ENCODE assay signal across 12 cellular contexts in the genomic region with DNA sequence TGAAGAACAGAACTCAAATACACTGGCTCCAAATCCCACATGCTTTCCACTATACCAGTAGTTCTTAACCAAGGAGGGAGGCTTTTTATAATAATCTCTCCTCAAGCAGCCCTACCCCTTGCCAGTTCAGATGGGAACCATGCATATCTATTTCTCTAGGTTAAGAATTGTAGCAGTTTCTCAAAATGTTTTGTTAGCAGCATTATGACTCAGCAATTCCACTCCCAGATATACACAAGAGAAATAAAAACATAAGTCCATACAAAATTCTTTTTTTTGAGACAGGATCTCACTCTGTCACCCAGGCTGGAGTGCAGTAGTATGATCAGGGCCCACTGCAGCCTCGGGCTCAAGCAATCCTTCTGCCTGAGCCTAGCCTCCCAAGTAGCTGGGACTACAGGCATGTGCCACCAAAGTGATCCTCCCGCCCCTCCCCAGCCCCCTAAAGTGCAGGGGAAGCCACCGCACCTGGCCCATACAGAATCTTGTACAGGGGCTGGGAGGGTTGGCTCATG. TPM values are rescaled to one million over a fixed set of nuclear protein-coding genes. Genes with fewer than 3 reads are reported as not detected.
DNase-seq lines count a peak whose midpoint lies in the region; ATAC-seq and TF ChIP-seq lines count a peak whose summit lies in the region.
"Had no signal": no experiment of that assay in that cellular context is flagged by ENCODE, and none has a peak within 500 bp of the region (broad histone marks: within the 10 kb centered on the region; RNA-seq: fewer than 3 reads in every experiment).

No MANE protein-coding gene starts in this region.

- H3K9me3 Mint-ChIP-seq in osteocyte (ENCODE audit: unreplicated experiment), result no peaks in the 10 kb centered on the region
- no peaks in the 10 kb centered on the region for H3K9me3 Mint-ChIP-seq in T-cell
- H3K9me3 Mint-ChIP-seq: stimulated activated naive CD8-positive, alpha-beta T cell treated with anti-CD3 and anti-CD28 coated beads, Interleukin-15, amount 100 ng/mL, for 72 hours had no signal

- TF ChIP-seq CTCF in C4-2B (conservative IDR thresholded peaks at IDR 0.05) (no peak), coronary artery (IDR thresholded peaks at IDR 0.05) (no peak), osteocyte (IDR thresholded peaks at IDR 0.05) (no peak), GM20000 (IDR thresholded peaks at IDR 0.05; ENCODE audit: extremely low read depth, missing control alignments) (no peak)

- H3K36me3 Mint-ChIP-seq in osteocyte (ENCODE audit: unreplicated experiment) (peaks cover 32% of the 10 kb centered on the region), T-cell (peaks cover 38% of the 10 kb centered on the region)

- H3K4me1 Mint-ChIP-seq in osteocyte (ENCODE audit: unreplicated experiment), result peaks cover 65% of the 10 kb centered on the region
- H3K4me1 Mint-ChIP-seq in T-cell, result peaks cover 56 to 74% (median 70%) of the 10 kb centered on the region in 3 donors

- H3K4me3 ChIP-seq in coronary artery, result no peak overlapping the region

- ATAC-seq in T-cell (replicated peaks in 1 of 4), result no peak
- ATAC-seq in GM19035 (IDR thresholded peaks at IDR 0.05; ENCODE audit: unreplicated experiment), result no peak
- ATAC-seq: stimulated activated naive CD8-positive, alpha-beta T cell treated with anti-CD3 and anti-CD28 coated beads, Interleukin-15, amount 100 ng/mL, for 72 hours had no signal

- H3K27me3 Mint-ChIP-seq in osteocyte (ENCODE audit: unreplicated experiment) (no peaks in the 10 kb centered on the region), T-cell (no peaks in the 10 kb centered on the region)
- H3K27me3 Mint-ChIP-seq: activated naive CD8-positive, alpha-beta T cell; stimulated activated naive CD8-positive, alpha-beta T cell treated with anti-CD3 and anti-CD28 coated beads, Interleukin-15, amount 100 ng/mL, for 72 hours had no signal

- peak overlapping the region; percentile 88 for H3K27ac Mint-ChIP-seq in osteocyte (ENCODE audit: unreplicated experiment)
- H3K27ac Mint-ChIP-seq in T-cell, result no peak overlapping the region
- H3K27ac Mint-ChIP-seq: activated naive CD8-positive, alpha-beta T cell had no signal

- H3K4me3 Mint-ChIP-seq in osteocyte (ENCODE audit: unreplicated experiment), result peak overlapping the region; percentile 1
- no peak overlapping the region for H3K4me3 Mint-ChIP-seq in T-cell
- H3K4me3 Mint-ChIP-seq: activated naive CD8-positive, alpha-beta T cell; stimulated activated naive CD8-positive, alpha-beta T cell treated with anti-CD3 and anti-CD28 coated beads, Interleukin-15, amount 100 ng/mL, for 72 hours had no signal

- POLR2A ChIA-PET in T-cell (lab: Charles Lee), result no interaction called here

- CTCF ChIA-PET in T-cell (lab: Charles Lee), result interaction anchor here in 1 of 2 donors (0.6 kb wide), 1 partner anchor 1625 kb away, joined by 3 read pairs; no protein-coding TSS in a partner anchor

- H3K27ac ChIP-seq in C4-2B, result peak overlapping the region; percentile 29; the same call in 1 of the 2 replicates
- H3K27ac ChIP-seq in coronary artery, result peak overlapping the region; percentile 58 to 87
- H3K27ac ChIP-seq: HL-60 had no signal

- DNase-seq in OCI-M1 (lab: John Stamatoyannopoulos, UW) (peak; percentile 61), coronary artery (ENCODE audit: low spot score) (no peak), osteocyte (ENCODE audit: extremely low spot score, unreplicated experiment) (no peak), T-cell (no peak), GM20000 (ENCODE audit: low spot score) (no peak)
- no peak for DNase-seq in activated CD4-positive, alpha-beta T cell treated with anti-CD3 and anti-CD28 coated beads for 48 hours
- DNase-seq: stimulated activated naive CD8-positive, alpha-beta T cell treated with anti-CD3 and anti-CD28 coated beads, Interleukin-15, amount 100 ng/mL, for 72 hours; SW 1271 had no signal

RNA-seq across cellular contexts. Expression of gene YWHAG, which starts 18.1 kb away (rescaled TPM):
- total RNA-seq in osteocyte, result 151 and 154 TPM in 2 replicates
- 10 to 100 TPM; 25.1 to 46.8 (median 41.7) TPM for total RNA-seq in T-cell

RNA-seq across cellular contexts. Expression of gene HSPB1, which starts 38.2 kb away (rescaled TPM):
- 251 and 252 TPM in 2 replicates for total RNA-seq in osteocyte
- 10 to 100 TPM; 38.1 to 43.6 (median 40.1) TPM for total RNA-seq in T-cell
